Comparison of ENCODE assay signal across 17 cellular contexts in the genomic region with DNA sequence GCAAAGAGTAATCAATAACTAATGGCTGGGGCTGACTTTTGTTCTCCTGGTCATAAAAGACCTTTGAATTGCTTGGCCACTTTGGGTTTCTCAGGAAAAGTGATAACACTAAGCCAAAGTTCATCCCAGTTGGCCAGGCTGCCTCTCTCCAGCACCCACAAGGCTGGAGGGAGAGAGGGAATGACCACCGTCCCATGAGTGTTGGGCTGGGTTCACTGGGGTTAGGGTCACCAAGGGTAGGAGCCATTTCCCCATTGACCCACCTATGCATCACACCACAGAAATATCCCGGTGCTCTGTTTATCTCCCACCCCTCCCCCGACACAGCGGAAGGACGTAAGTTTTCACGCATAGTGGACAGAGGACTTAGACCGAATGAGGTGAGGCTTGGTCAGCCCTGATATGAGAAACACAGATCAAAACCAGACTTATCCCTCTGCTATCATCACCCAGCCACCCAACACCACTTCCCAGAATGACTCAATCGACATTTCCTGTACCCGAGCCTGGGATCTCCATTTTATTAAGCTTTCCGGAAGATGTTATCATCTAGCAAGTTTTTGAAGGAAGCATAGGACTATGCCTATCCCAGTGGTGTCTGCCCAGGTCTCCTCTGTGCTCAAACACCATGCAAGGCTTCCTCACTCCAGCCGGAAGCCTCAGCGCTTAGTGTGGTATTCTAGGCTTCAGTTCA.
"Had no signal": no experiment of that assay in that cellular context is flagged by ENCODE, and none has a peak within 500 bp of the region (broad histone marks: within the 10 kb centered on the region; RNA-seq: fewer than 3 reads in every experiment).

No MANE protein-coding gene starts in this region.

- H3K4me1 Mint-ChIP-seq: activated CD8-positive, alpha-beta memory T cell treated with anti-CD3 and anti-CD28 coated beads, Interleukin-2, amount 10 ng/mL, durations not matched to agents 7 days and 5 days; naive thymus-derived CD8-positive, alpha-beta T cell had no signal

- FAIRE-seq: kidney, TTC549 had no signal

- H3K4me3 ChIP-seq: breast epithelium, gastroesophageal sphincter, prostate gland, sigmoid colon, upper lobe of right lung had no signal

- ATAC-seq: activated CD8-positive, alpha-beta memory T cell treated with anti-CD3 and anti-CD28 coated beads, Interleukin-2, amount 10 ng/mL, durations not matched to agents 7 days and 5 days; activated T-cell treated with anti-CD3 and anti-CD28 coated beads, Interleukin-2, amount 50 U/mL, for 72 hours; gastroesophageal sphincter; naive thymus-derived CD8-positive, alpha-beta T cell; stimulated activated naive CD8-positive, alpha-beta T cell treated with anti-CD3 and anti-CD28 coated beads, Interleukin-15, Interleukin-2, amounts not matched to agents 100 U/mL and 50 U/mL, for 24 hours; T-helper 17 cell; upper lobe of right lung had no signal

- H3K36me3 Mint-ChIP-seq: activated CD8-positive, alpha-beta memory T cell treated with anti-CD3 and anti-CD28 coated beads, Interleukin-2, amount 10 ng/mL, durations not matched to agents 7 days and 5 days; naive thymus-derived CD8-positive, alpha-beta T cell had no signal

- H3K4me3 Mint-ChIP-seq: activated CD8-positive, alpha-beta memory T cell treated with anti-CD3 and anti-CD28 coated beads, Interleukin-2, amount 10 ng/mL, durations not matched to agents 7 days and 5 days; activated T-cell treated with anti-CD3 and anti-CD28 coated beads, Interleukin-2, amount 50 U/mL, for 72 hours; naive thymus-derived CD8-positive, alpha-beta T cell; T-helper 17 cell had no signal

- H3K36me3 ChIP-seq: breast epithelium, gastroesophageal sphincter, prostate gland, sigmoid colon, upper lobe of right lung had no signal

- H3K27ac ChIP-seq: breast epithelium, gastroesophageal sphincter, prostate gland, sigmoid colon, upper lobe of right lung had no signal

- DNase-seq: activated CD4-positive, alpha-beta T cell treated with anti-CD3 and anti-CD28 coated beads, Interleukin-2, amount 50 U/mL, for 48 hours; activated CD4-positive, CD25-positive, alpha-beta regulatory T cell treated with anti-CD3 and anti-CD28 coated beads, Interleukin-2, amount 50 U/mL, for 72 hours; activated CD8-positive, alpha-beta memory T cell treated with anti-CD3 and anti-CD28 coated beads, Interleukin-2, amount 10 ng/mL, durations not matched to agents 7 days and 5 days; activated T-cell treated with anti-CD3 and anti-CD28 coated beads, Interleukin-2, amount 50 U/mL, for 72 hours; aorta; kidney; naive thymus-derived CD8-positive, alpha-beta T cell; occipital lobe; sigmoid colon; stimulated activated CD4-positive, alpha-beta T cell treated with anti-CD3 and anti-CD28 coated beads, Interleukin-12 subunit alpha, Interleukin-12 subunit beta, amount 100 ng/mL, for 4 hours; stimulated activated naive CD8-positive, alpha-beta T cell treated with anti-CD3 and anti-CD28 coated beads, Interleukin-15, Interleukin-2, amounts not matched to agents 100 U/mL and 50 U/mL, for 24 hours; T-helper 17 cell; upper lobe of right lung had no signal

- H3K9me3 ChIP-seq: breast epithelium, gastroesophageal sphincter, prostate gland, sigmoid colon, upper lobe of right lung had no signal

- H3K9me3 Mint-ChIP-seq: activated T-cell treated with anti-CD3 and anti-CD28 coated beads, Interleukin-2, amount 50 U/mL, for 72 hours; naive thymus-derived CD8-positive, alpha-beta T cell had no signal

- H3K4me1 ChIP-seq: breast epithelium, gastroesophageal sphincter, prostate gland, sigmoid colon, upper lobe of right lung had no signal

- H3K27me3 ChIP-seq: breast epithelium, sigmoid colon had no signal

- H3K27ac Mint-ChIP-seq: activated CD8-positive, alpha-beta memory T cell treated with anti-CD3 and anti-CD28 coated beads, Interleukin-2, amount 10 ng/mL, durations not matched to agents 7 days and 5 days; activated T-cell treated with anti-CD3 and anti-CD28 coated beads, Interleukin-2, amount 50 U/mL, for 72 hours; naive thymus-derived CD8-positive, alpha-beta T cell; T-helper 17 cell had no signal
